Comparison of ENCODE assay signal across 8 cellular contexts in the genomic region with DNA sequence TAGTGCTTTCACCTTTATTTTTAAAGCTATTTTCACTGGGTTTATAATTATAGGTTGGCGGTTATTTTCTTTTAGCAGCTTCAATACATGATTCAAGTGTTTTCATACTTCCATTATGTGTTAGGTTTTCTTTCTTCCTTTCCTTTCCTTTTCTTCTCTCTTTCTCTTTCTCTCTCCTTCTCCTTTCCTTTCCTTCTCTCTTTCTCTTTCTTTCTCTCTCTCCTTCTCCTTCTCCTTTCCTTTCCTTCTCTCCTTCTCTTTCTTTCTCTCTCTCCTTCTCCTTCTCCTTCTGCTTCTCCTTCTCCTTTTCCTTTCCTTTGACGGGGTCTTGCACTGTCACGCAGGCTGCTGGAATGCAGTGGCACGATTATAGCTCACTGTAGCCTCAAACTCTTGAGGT.
"Had no signal": no experiment of that assay in that cellular context is flagged by ENCODE, and none has a peak within 500 bp of the region (broad histone marks: within the 10 kb centered on the region; RNA-seq: fewer than 3 reads in every experiment).

No MANE protein-coding gene starts in this region.

- H3K36me3 ChIP-seq: HAP-1 had no signal

- H3K4me1 ChIP-seq: HAP-1 had no signal

- FAIRE-seq: HTR-8/SVneo had no signal

- H3K4me3 ChIP-seq: GM23248, HAP-1 had no signal

- ATAC-seq: HCT116 had no signal

- H2AFZ ChIP-seq: GM23248 had no signal

- DNase-seq: GM23248, GOT3, H7, IMR-90, KBM-7 had no signal

- H3K9me3 ChIP-seq: HAP-1 had no signal

- H3K27ac ChIP-seq: GM23248 had no signal

- H3K9ac ChIP-seq: GM23248 had no signal
